Comparison of ENCODE assay signal across 8 cellular contexts in genomic region chr1:173866462-173866861, GRCh38. TPM values are rescaled to one million over a fixed set of nuclear protein-coding genes. Genes with fewer than 3 reads are reported as not detected.
DNase-seq lines count a peak whose midpoint lies in the region; ATAC-seq and TF ChIP-seq lines count a peak whose summit lies in the region.

No MANE protein-coding gene starts in this region.

- TF ChIP-seq EP300 in ovary (IDR thresholded peaks at IDR 0.05) = no peak

- H3K4me1 ChIP-seq in Caco-2 (peaks cover 13% of the 10 kb centered on the region; the same call in 1 of the 2 replicates), ovary (ENCODE audit: insufficient read depth) (peaks cover 8% of the 10 kb centered on the region)

- BruUV-seq in Caco-2 (replicated peaks; lab: Mats Ljungman, UMichigan) = no TSS peak

- H3K36me3 ChIP-seq in Caco-2 (ENCODE audit: control insufficient read depth, insufficient read depth, low read length) = peaks cover 5% of the 10 kb centered on the region; the same call in 1 of the 2 replicates
- no peaks in the 10 kb centered on the region for H3K36me3 ChIP-seq in ovary

- TF ChIP-seq CTCF in Caco-2 (IDR thresholded peaks at IDR 0.05; ENCODE audit: insufficient read depth in 1 of 2, low read depth in 1 of 2, low read length in 1 of 2, severe bottlenecking in 1 of 2, unreplicated experiment in 1 of 2) (no peak), NB4 (IDR thresholded peaks at IDR 0.05; ENCODE audit: low read depth, low read length) (no peak), dorsolateral prefrontal cortex (IDR thresholded peaks at IDR 0.05 in 54 of 56, conservative IDR thresholded peaks at IDR 0.05 in 2 of 56; ENCODE audit: low read depth in 1 of 56, partially characterized antibody in 56 of 56) (no peak), nephron progenitor cell (IDR thresholded peaks at IDR 0.05) (no peak), ovary (IDR thresholded peaks at IDR 0.05) (no peak)

- H3K9me3 Mint-ChIP-seq in Caco-2 (ENCODE audit: unreplicated experiment) = no peaks in the 10 kb centered on the region
- H3K9me3 Mint-ChIP-seq in nephron progenitor cell = no peaks in the 10 kb centered on the region

- POLR2A ChIA-PET in Caco-2 (lab: Charles Lee) = no interaction called here

- H3K27ac Mint-ChIP-seq in Caco-2 (ENCODE audit: unreplicated experiment) (peak overlapping the region; percentile 100), nephron progenitor cell (peak overlapping the region; percentile 99)

- no peaks in the 10 kb centered on the region for H3K9me3 ChIP-seq in Caco-2
- no peaks in the 10 kb centered on the region for H3K9me3 ChIP-seq in ovary

- CTCF ChIA-PET in Caco-2 (lab: Charles Lee) = no interaction called here

- H3K4me1 Mint-ChIP-seq in Caco-2 (ENCODE audit: low read depth, unreplicated experiment) (peaks cover 12% of the 10 kb centered on the region), nephron progenitor cell (peaks cover 54% of the 10 kb centered on the region)

- TF ChIP-seq POLR2A in NB4 (IDR thresholded peaks at IDR 0.05; ENCODE audit: extremely low read depth, insufficient read length) = no peak
- TF ChIP-seq POLR2A in ovary (IDR thresholded peaks at IDR 0.05) = no peak

- intact Hi-C loops in Caco-2 (cut with micrococcal nuclease; ENCODE audit: unreplicated experiment) = loop anchor here (5.0 kb wide), 2 partner anchors 61 to 291 kb away; partner anchors contain the start of gene RABGAP1L
- intact Hi-C loops in dorsolateral prefrontal cortex (cut with DNase I) = loop anchor here (5.0 to 10.0 kb wide), 4 partner anchors 156 to 389 kb away; partner anchors contain the start of genes RC3H1 (in 2 of the 2), PRDX6 (in 1 of the 2) and RABGAP1L (in 1 of the 2)
- intact Hi-C loops in ovary (cut with DNase I) = loop anchor here in 1 of 4 donors (5.0 kb wide), 1 partner anchor 389 kb away; the partner anchor contains the start of gene PRDX6

- H3K4me3 ChIP-seq in Caco-2 (ENCODE audit: low read depth, low read length) (peak overlapping the region; percentile 58), NB4 (ENCODE audit: low read depth, low read length) (peak overlapping the region; percentile 97), dorsolateral prefrontal cortex (peak overlapping the region in 56 of 59 donors; percentile 64 to 99 (median 91)), ovary (no peak overlapping the region)

- peak overlapping the region in 33 of 59 donors; percentile 12 to 99 (median 97) for H3K27ac ChIP-seq in dorsolateral prefrontal cortex
- no peak overlapping the region for H3K27ac ChIP-seq in ovary

- no peak for ATAC-seq in HG03139 (IDR thresholded peaks at IDR 0.05; ENCODE audit: unreplicated experiment)
- ATAC-seq in HG03457 (IDR thresholded peaks at IDR 0.05; ENCODE audit: unreplicated experiment) = no peak

- 5 to 27% (median 16%) methylated on average over 1 of the region's 1 CpG for WGBS in ovary, 3 donors

- H3K4me3 Mint-ChIP-seq in Caco-2 (ENCODE audit: unreplicated experiment) (peak overlapping the region; percentile 99), nephron progenitor cell (peak overlapping the region; percentile 94)

- H3K27me3 ChIP-seq in Caco-2 (replicated peaks; ENCODE audit: control insufficient read depth, insufficient read depth, low read length) (no peaks in the 10 kb centered on the region), dorsolateral prefrontal cortex (no peaks in the 10 kb centered on the region), ovary (no peaks in the 10 kb centered on the region)

- peaks cover 75% of the 10 kb centered on the region for H3K36me3 Mint-ChIP-seq in Caco-2 (ENCODE audit: insufficient read depth, unreplicated experiment)
- H3K36me3 Mint-ChIP-seq in nephron progenitor cell (ENCODE audit: low read depth) = peaks cover 56% of the 10 kb centered on the region

- H3K27me3 Mint-ChIP-seq in Caco-2 (ENCODE audit: insufficient read depth, unreplicated experiment) (peaks cover 5% of the 10 kb centered on the region), nephron progenitor cell (ENCODE audit: low read depth, poor library complexity) (peaks cover 4% of the 10 kb centered on the region)

- DNase-seq in Caco-2 (no peak), NB4 (ENCODE audit: low read depth) (peak; percentile 18), dorsolateral prefrontal cortex (no peak), nephron progenitor cell (no peak), ovary (no peak), HK-2 (ENCODE audit: unreplicated experiment) (no peak)

RNA-seq across cellular contexts. Expression of gene GAS5, which starts 1.3 kb away (rescaled TPM):
- 559 and 641 TPM in 2 replicates for total RNA-seq in Caco-2 (2022)
- 100 to 1,000 TPM in 112 of 120 experiments, 10 to 100 TPM in 8; 88.6 to 204 (median 118) TPM for total RNA-seq in dorsolateral prefrontal cortex
- 1,000 to 10,000 TPM in 6 of 7 donors, 100 to 1,000 TPM in 1; 958 to 2,885 (median 1,266) TPM for total RNA-seq in ovary
- 1,000 to 10,000 TPM in 1 of 2 donors, 100 to 1,000 TPM in 1; 802 to 2,293 TPM for polyA plus RNA-seq in ovary

RNA-seq across cellular contexts. Expression of gene ZBTB37, which starts 1.7 kb away (rescaled TPM):
- total RNA-seq in Caco-2 (2022) (8.1 and 8.4 TPM in 2 replicates), dorsolateral prefrontal cortex (10 to 100 TPM; 14.3 to 44.8 (median 23.1) TPM), ovary (10 to 100 TPM in 5 of 7 donors, 1 to 10 TPM in 2; 6.5 to 20.0 (median 14.9) TPM)
- 1 to 10 TPM; 2.3 to 4.4 TPM for polyA plus RNA-seq in ovary

RNA-seq across cellular contexts. Expression of gene CENPL, which starts 41.8 kb away (rescaled TPM):
- total RNA-seq in Caco-2 (2022) (21.3 and 23.1 TPM in 2 replicates), dorsolateral prefrontal cortex (10 to 100 TPM in 3 of 120 experiments, 1 to 10 TPM in 117; 2.4 to 10.9 (median 5.3) TPM), ovary (1 to 10 TPM; 1.1 to 5.6 (median 3.1) TPM)
- 1 to 10 TPM; 2.4 to 3.9 TPM for polyA plus RNA-seq in ovary

RNA-seq across cellular contexts. Expression of gene DARS2, which starts 42.0 kb away (rescaled TPM):
- total RNA-seq in Caco-2 (2022) (41.3 and 45.1 TPM in 2 replicates), dorsolateral prefrontal cortex (10 to 100 TPM in 53 of 120 experiments, 1 to 10 TPM in 67; 7.0 to 13.9 (median 9.8) TPM), ovary (10 to 100 TPM in 2 of 7 donors, 1 to 10 TPM in 5; 7.8 to 11.5 (median 9.1) TPM)
- polyA plus RNA-seq in ovary = 10 to 100 TPM in 1 of 2 donors, 1 to 10 TPM in 1; 4.3 to 20.5 TPM

RNA-seq across cellular contexts. Expression of gene SERPINC1, which starts 50.7 kb away (rescaled TPM):
- total RNA-seq in Caco-2 (2022) (0.65 and 0.98 TPM in 2 replicates), dorsolateral prefrontal cortex (1 to 10 TPM in 7 of 120 experiments, under 1 TPM in 32, not detected in 81; 0.27 to 2.0 (median 0.58) TPM), ovary (1 to 10 TPM in 2 of 7 donors, under 1 TPM in 1, not detected in 4; 0.40 to 1.6 (median 1.1) TPM)
- under 1 TPM in 1 of 2 donors, not detected in 1; 0.37 TPM for polyA plus RNA-seq in ovary

Comparison
In these comparisons a context has a peak if more than half of its experiments do, and no peak if none do; other contexts are left out.
1. H3K27ac ChIP-seq: peak in dorsolateral prefrontal cortex (33 of 59); none in ovary (0 of 2).